19 cellular contexts compared by ENCODE assay signal in genomic region chr1:219039018-219039740, GRCh38.
"Had no signal": no experiment of that assay in that cellular context is flagged by ENCODE, and none has a peak within 500 bp of the region (broad histone marks: within the 10 kb centered on the region; RNA-seq: fewer than 3 reads in every experiment).

No MANE protein-coding gene starts in this region.

- H3K27me3 ChIP-seq: heart left ventricle, neutrophil, sigmoid colon, stomach had no signal

- H3K4me1 Mint-ChIP-seq: naive thymus-derived CD4-positive, alpha-beta T cell had no signal

- H3K27ac ChIP-seq: coronary artery, heart left ventricle, left ventricle myocardium inferior, neutrophil, psoas muscle, sigmoid colon, skin epidermis, stomach had no signal

- DNase-seq: effector CD4-positive, alpha-beta T cell; heart left ventricle; hypothalamus; kidney glomerular epithelial cell; left ventricle myocardium inferior; naive thymus-derived CD4-positive, alpha-beta T cell; psoas muscle; sigmoid colon; stimulated activated CD4-positive, alpha-beta T cell treated with anti-CD3 and anti-CD28 coated beads, Interleukin-12 subunit alpha, Interleukin-12 subunit beta, amount 100 ng/mL, for 4 hours; stimulated activated naive CD4-positive, alpha-beta T cell; stomach; substantia nigra; trophoblast cell had no signal

- H3K36me3 Mint-ChIP-seq: naive thymus-derived CD4-positive, alpha-beta T cell had no signal

- H3K36me3 ChIP-seq: heart left ventricle, left ventricle myocardium inferior, neutrophil, sigmoid colon, stomach had no signal

- H3K4me3 Mint-ChIP-seq: naive thymus-derived CD4-positive, alpha-beta T cell had no signal

- H3K27ac Mint-ChIP-seq: naive thymus-derived CD4-positive, alpha-beta T cell had no signal

- FAIRE-seq: frontal cortex, islet of Langerhans, urothelium cell line had no signal

- H3K4me3 ChIP-seq: coronary artery, heart left ventricle, left ventricle myocardium inferior, psoas muscle, sigmoid colon, skin epidermis, stomach had no signal

- H3K27me3 Mint-ChIP-seq: naive thymus-derived CD4-positive, alpha-beta T cell had no signal

- H3K9me3 ChIP-seq: neutrophil, psoas muscle, sigmoid colon, stomach had no signal
